ENCODE assay signal across 8 cellular contexts in the genomic region with DNA sequence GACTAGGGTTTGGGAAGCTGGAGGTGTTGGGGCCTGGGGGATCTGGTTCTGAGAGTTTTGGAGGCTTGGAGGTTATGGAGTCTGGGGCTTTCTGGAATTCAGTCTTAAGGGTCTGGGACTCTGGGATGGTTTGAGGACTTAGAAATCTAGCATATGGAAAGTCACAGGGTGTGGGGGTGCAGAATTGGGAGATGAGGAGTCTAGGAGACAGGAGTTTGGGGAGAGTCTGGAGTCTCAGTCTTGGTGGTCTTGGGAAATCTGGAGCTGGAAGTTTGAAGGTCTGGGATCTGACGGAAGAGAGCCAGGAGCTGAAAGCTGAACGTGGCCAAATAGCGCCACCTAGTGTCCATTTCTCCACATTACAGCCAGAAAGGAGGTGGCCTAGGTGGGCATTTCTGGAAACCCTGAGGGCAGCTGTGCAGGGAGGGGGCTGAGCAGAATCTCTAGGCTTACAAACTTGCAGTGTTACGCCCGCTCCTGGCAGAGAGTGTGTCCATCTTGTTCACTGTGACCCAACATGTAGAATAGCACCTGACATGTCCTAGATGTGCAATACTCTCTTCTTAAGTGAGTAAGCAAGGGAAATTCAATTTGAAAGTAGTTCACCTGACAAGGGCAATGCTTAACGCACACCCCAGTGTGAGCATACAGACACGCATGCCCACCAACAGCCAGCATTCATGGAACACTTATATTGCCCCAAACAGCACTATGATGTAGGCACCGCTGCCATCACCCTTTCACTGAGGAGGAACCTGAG.
DNase-seq lines count a peak whose midpoint lies in the region; ATAC-seq and TF ChIP-seq lines count a peak whose summit lies in the region.

No MANE protein-coding gene starts in this region.

- POLR2A ChIA-PET in A673 (lab: Charles Lee; ENCODE audit: low non-redundant PET): interaction anchor here (0.6 kb wide), 1 partner anchor 385 kb away, joined by 3 read pairs; no protein-coding TSS in a partner anchor
- POLR2A ChIA-PET in activated CD4-positive, alpha-beta memory T cell treated with anti-CD3 and anti-CD28 coated beads for 36 hours (lab: Charles Lee): no interaction called here

- no peaks in the 10 kb centered on the region for H3K9me3 Mint-ChIP-seq in activated CD4-positive, alpha-beta memory T cell treated with anti-CD3 and anti-CD28 coated beads for 36 hours
- H3K9me3 Mint-ChIP-seq in endothelial cell (ENCODE audit: unreplicated experiment) (no peaks in the 10 kb centered on the region), naive B cell (no peaks in the 10 kb centered on the region)

- H3K27ac ChIP-seq in A673 (ENCODE audit: low read depth, low read length, poor library complexity, severe bottlenecking): no peak overlapping the region
- H3K27ac ChIP-seq in transverse colon: no peak overlapping the region

- no peaks in the 10 kb centered on the region for H3K9me3 ChIP-seq in A673 (ENCODE audit: low read depth, low read length, poor library complexity, severe bottlenecking)
- no peaks in the 10 kb centered on the region for H3K9me3 ChIP-seq in transverse colon

- no peaks in the 10 kb centered on the region for H3K36me3 ChIP-seq in A673 (ENCODE audit: insufficient read depth, low read length, poor library complexity, severe bottlenecking)
- no peaks in the 10 kb centered on the region for H3K36me3 ChIP-seq in transverse colon

- H3K4me3 Mint-ChIP-seq in activated CD4-positive, alpha-beta memory T cell treated with anti-CD3 and anti-CD28 coated beads for 36 hours: no peak overlapping the region
- no peak overlapping the region for H3K4me3 Mint-ChIP-seq in endothelial cell (ENCODE audit: unreplicated experiment)
- H3K4me3 Mint-ChIP-seq in naive B cell: no peak overlapping the region

- H3K4me1 Mint-ChIP-seq in activated CD4-positive, alpha-beta memory T cell treated with anti-CD3 and anti-CD28 coated beads for 36 hours (ENCODE audit: low read depth): no peaks in the 10 kb centered on the region
- H3K4me1 Mint-ChIP-seq in endothelial cell (ENCODE audit: unreplicated experiment) (no peaks in the 10 kb centered on the region), naive B cell (peaks cover 3 to 7% (median 7%) of the 10 kb centered on the region in 3 donors)

- H3K27ac Mint-ChIP-seq in activated CD4-positive, alpha-beta memory T cell treated with anti-CD3 and anti-CD28 coated beads for 36 hours: no peak overlapping the region
- H3K27ac Mint-ChIP-seq in endothelial cell (ENCODE audit: unreplicated experiment) (peak overlapping the region; percentile 24), naive B cell (no peak overlapping the region)

- intact Hi-C loops in A673 (cut with micrococcal nuclease; ENCODE audit: unreplicated experiment): loop anchor here (5.0 kb wide), 1 partner anchor 637 kb away; no protein-coding TSS in a partner anchor
- intact Hi-C loops in activated CD4-positive, alpha-beta memory T cell treated with anti-CD3 and anti-CD28 coated beads for 36 hours (cut with micrococcal nuclease): loop anchor here (1.0 kb wide), 1 partner anchor 385 kb away; no protein-coding TSS in a partner anchor
- intact Hi-C loops in transverse colon (cut with DNase I; ENCODE audit: low total_unique reads): loop anchor here (2.0 to 5.0 kb wide), 2 partner anchors 385 to 753 kb away; no protein-coding TSS in a partner anchor
- intact Hi-C loops in posterior vena cava (cut with DNase I): no loop called here

- H3K4me3 ChIP-seq in A673 (ENCODE audit: low read depth, low read length, poor library complexity, severe bottlenecking) (no peak overlapping the region), GM12865 (ENCODE audit: low read depth, low read length) (no peak overlapping the region), transverse colon (no peak overlapping the region)

- TF ChIP-seq CTCF in A673 (conservative IDR thresholded peaks at IDR 0.05; ENCODE audit: low read depth, low read length) (peak; percentile 86), GM12865 (IDR thresholded peaks at IDR 0.05; ENCODE audit: insufficient read depth, low read depth, low read length, missing control alignments) (peak; percentile 85), endothelial cell (IDR thresholded peaks at IDR 0.05; ENCODE audit: unreplicated experiment) (peak; percentile 99), transverse colon (IDR thresholded peaks at IDR 0.05) (peak; percentile 87 to 90 (median 90))

- DNase-seq in A673 (ENCODE audit: low spot score): peak; percentile 72
- peak; percentile 41 for DNase-seq in GM12865 (ENCODE audit: low read depth)
- DNase-seq in NCI-H2107 (lab: John Stamatoyannopoulos, UW): peak; percentile 44
- DNase-seq in activated CD4-positive, alpha-beta memory T cell treated with anti-CD3 and anti-CD28 coated beads for 36 hours: peak; percentile 52
- peak; percentile 87 for DNase-seq in endothelial cell (ENCODE audit: low spot score)
- peak; percentile 11 for DNase-seq in naive B cell
- DNase-seq in transverse colon: peak; percentile 58
- DNase-seq in posterior vena cava (ENCODE audit: low spot score): no peak

- no TSS peak for BruUV-seq in A673 (replicated peaks; lab: Mats Ljungman, UMichigan)

- H3K27me3 Mint-ChIP-seq in activated CD4-positive, alpha-beta memory T cell treated with anti-CD3 and anti-CD28 coated beads for 36 hours: peaks cover 15% of the 10 kb centered on the region
- peaks cover 18% of the 10 kb centered on the region for H3K27me3 Mint-ChIP-seq in endothelial cell (ENCODE audit: unreplicated experiment)
- H3K27me3 Mint-ChIP-seq in naive B cell: peaks cover 22 to 52% (median 48%) of the 10 kb centered on the region in 3 donors

- no peak for TF ChIP-seq POLR2A in transverse colon (IDR thresholded peaks at IDR 0.05)

- H3K27me3 ChIP-seq in A673 (replicated peaks; ENCODE audit: insufficient read depth, low read depth, low read length, poor library complexity) (no peaks in the 10 kb centered on the region), transverse colon (peaks cover 35% of the 10 kb centered on the region)

- TF ChIP-seq EP300 in transverse colon (IDR thresholded peaks at IDR 0.05; ENCODE audit: low read depth): no peak

- in situ Hi-C loops in transverse colon (cut with MboI; ENCODE audit: low pct_ligation_motif_present in 1 of 4, low pct_unique_long_range_greater_than_20kb in 1 of 4, low sequenced_read_pairs in 3 of 4): loop anchor here in 3 of 4 donors (5.0 to 25.0 kb wide), 4 partner anchors 282 to 632 kb away; no protein-coding TSS in a partner anchor

- H3K36me3 Mint-ChIP-seq in activated CD4-positive, alpha-beta memory T cell treated with anti-CD3 and anti-CD28 coated beads for 36 hours: no peaks in the 10 kb centered on the region
- H3K36me3 Mint-ChIP-seq in endothelial cell (ENCODE audit: low read depth, unreplicated experiment) (no peaks in the 10 kb centered on the region), naive B cell (no peaks in the 10 kb centered on the region)

- 21 to 27% methylated on average over 2 to 8 of the region's 8 CpGs for WGBS in transverse colon (ENCODE audit: low coverage in 1 of 2), 2 donors

- no peaks in the 10 kb centered on the region for H3K4me1 ChIP-seq in A673 (ENCODE audit: insufficient read depth, low read length, poor library complexity, severe bottlenecking)
- peaks cover 0 to 5% (median 2%) of the 10 kb centered on the region in 4 donors for H3K4me1 ChIP-seq in transverse colon

- ATAC-seq in naive B cell (ENCODE audit: low read depth in 2 of 2): no peak

- CTCF ChIA-PET in A673 (lab: Charles Lee): interaction anchor here (0.5 to 1.6 kb wide), 10 partner anchors 9 to 1438 kb away, joined by 3 to 12 read pairs (median 5); no protein-coding TSS in a partner anchor
- CTCF ChIA-PET in activated CD4-positive, alpha-beta memory T cell treated with anti-CD3 and anti-CD28 coated beads for 36 hours (lab: Charles Lee): interaction anchor here (0.5 to 2.8 kb wide), 15 partner anchors 8 to 384 kb away, joined by 3 to 16 read pairs (median 3); no protein-coding TSS in a partner anchor

Comparison
In these comparisons a context has a peak if more than half of its experiments do, and no peak if none do; other contexts are left out.
1. intact Hi-C loops: an anchor here in A673 (5.0 kb wide), activated CD4-positive, alpha-beta memory T cell treated with anti-CD3 and anti-CD28 coated beads for 36 hours (1.0 kb wide) and transverse colon (2.0 to 5.0 kb wide); none called in posterior vena cava.